Comparison of ENCODE assay signal across 8 cellular contexts in genomic region chr1:225882699-225883615, GRCh38. TPM values are rescaled to one million over a fixed set of nuclear protein-coding genes. Genes with fewer than 3 reads are reported as not detected.
DNase-seq lines count a peak whose midpoint lies in the region; ATAC-seq and TF ChIP-seq lines count a peak whose summit lies in the region.

No MANE protein-coding gene starts in this region.

- H3F3A ChIP-seq in DOHH2 (ENCODE audit: control insufficient read depth, insufficient read depth) = no peaks in the 10 kb centered on the region

- peaks cover 11% of the 10 kb centered on the region for H3K36me3 Mint-ChIP-seq in activated CD4-positive, alpha-beta T cell treated with anti-CD3 and anti-CD28 coated beads, Interleukin-2, amount 10 ng/mL, durations not matched to agents 24 days and 14 days (ENCODE audit: low read depth)

- H3K27ac ChIP-seq in DOHH2 (ENCODE audit: low read depth, low read length) = no peak overlapping the region
- H3K27ac ChIP-seq in HUES64 (ENCODE audit: low read depth, low read length) = peak overlapping the region; percentile 76
- peak overlapping the region; percentile 79 for H3K27ac ChIP-seq in epithelial cell of prostate
- peak overlapping the region; percentile 74 to 87 for H3K27ac ChIP-seq in testis

- no peaks in the 10 kb centered on the region for H4K20me1 ChIP-seq in DOHH2 (ENCODE audit: control insufficient read depth, insufficient read depth, low read depth, low read length)

- no peaks in the 10 kb centered on the region for H3K9me2 ChIP-seq in DOHH2 (replicated peaks; ENCODE audit: control insufficient read depth, low read length)

- peak overlapping the region; percentile 85 for H3K4me3 Mint-ChIP-seq in activated CD4-positive, alpha-beta T cell treated with anti-CD3 and anti-CD28 coated beads, Interleukin-2, amount 10 ng/mL, durations not matched to agents 24 days and 14 days

- H3K36me3 ChIP-seq in DOHH2 (ENCODE audit: control insufficient read depth, low read length) (no peaks in the 10 kb centered on the region), HUES64 (ENCODE audit: insufficient read depth, low read length) (0 out of 2 replicates have a peak, but pooled peaks cover 5% of the 10 kb centered on the region), mucosa of descending colon (ENCODE audit: low read depth) (no peaks in the 10 kb centered on the region), testis (ENCODE audit: low read depth, missing control alignments) (no peaks in the 10 kb centered on the region)

- H3K4me3 ChIP-seq in DOHH2 (ENCODE audit: low read length) (peak overlapping the region; percentile 81), HUES64 (ENCODE audit: low read length) (peak overlapping the region; percentile 90), mucosa of descending colon (peak overlapping the region; percentile 84), testis (peak overlapping the region; percentile 90 to 94)

- peak; percentile 80 for DNase-seq in activated CD4-positive, alpha-beta T cell treated with anti-CD3 and anti-CD28 coated beads, Interleukin-2, amount 10 ng/mL, durations not matched to agents 24 days and 14 days
- no peak for DNase-seq in epithelial cell of prostate (ENCODE audit: low read depth, low spot score)
- DNase-seq in mucosa of descending colon = peak; percentile 61 to 78 (median 77)
- peak; percentile 56 for DNase-seq in testis
- DNase-seq in middle frontal gyrus (ENCODE audit: extremely low spot score, low spot score) = no peak

- TF ChIP-seq POLR2A in testis (IDR thresholded peaks at IDR 0.05) = no peak

- 8% methylated on average over 61 of the region's 61 CpGs for WGBS in HUES64
- 5 to 8% methylated on average over 9 to 29 of the region's 61 CpGs for WGBS in testis, 2 donors

- H3K27me3 Mint-ChIP-seq in activated CD4-positive, alpha-beta T cell treated with anti-CD3 and anti-CD28 coated beads, Interleukin-2, amount 10 ng/mL, durations not matched to agents 24 days and 14 days = peaks cover 14% of the 10 kb centered on the region

- H3K9me3 Mint-ChIP-seq in activated CD4-positive, alpha-beta T cell treated with anti-CD3 and anti-CD28 coated beads, Interleukin-2, amount 10 ng/mL, durations not matched to agents 24 days and 14 days = no peaks in the 10 kb centered on the region

- intact Hi-C loops in activated CD4-positive, alpha-beta T cell treated with anti-CD3 and anti-CD28 coated beads, Interleukin-2, amount 10 ng/mL, durations not matched to agents 24 days and 14 days (cut with micrococcal nuclease) = loop anchor here (5.0 kb wide), 1 partner anchor 71 kb away; the partner anchor contains the start of gene EPHX1
- intact Hi-C loops in mucosa of descending colon (cut with DNase I, micrococcal nuclease) = no loop called here
- intact Hi-C loops in testis (cut with DNase I; ENCODE audit: low total_unique reads) = no loop called here

- H3K9me3 ChIP-seq in DOHH2 (ENCODE audit: control insufficient read depth, insufficient read depth, low read length) (no peaks in the 10 kb centered on the region), HUES64 (ENCODE audit: insufficient read depth, low read depth, low read length) (no peaks in the 10 kb centered on the region), mucosa of descending colon (no peaks in the 10 kb centered on the region), testis (no peaks in the 10 kb centered on the region)

- no peak for TF ChIP-seq CTCF in DOHH2 (IDR thresholded peaks at IDR 0.05; ENCODE audit: low read depth, low read length, poor library complexity, severe bottlenecking)
- no peak for TF ChIP-seq CTCF in mucosa of descending colon (IDR thresholded peaks at IDR 0.05)
- no peak for TF ChIP-seq CTCF in testis (IDR thresholded peaks at IDR 0.05)

- H3K27me3 ChIP-seq in DOHH2 (ENCODE audit: control insufficient read depth, low read length) = peaks cover 41% of the 10 kb centered on the region
- peaks cover 45% of the 10 kb centered on the region for H3K27me3 ChIP-seq in HUES64 (ENCODE audit: insufficient read depth, low read length)
- H3K27me3 ChIP-seq in testis = no peaks in the 10 kb centered on the region

- no peaks in the 10 kb centered on the region for H3K79me2 ChIP-seq in DOHH2 (ENCODE audit: control insufficient read depth, low read length)

- peak overlapping the region; percentile 73 for H3K27ac Mint-ChIP-seq in activated CD4-positive, alpha-beta T cell treated with anti-CD3 and anti-CD28 coated beads, Interleukin-2, amount 10 ng/mL, durations not matched to agents 24 days and 14 days

- peak overlapping the region; percentile 80 for H3K4me2 ChIP-seq in DOHH2 (ENCODE audit: low read length)

- H3K4me1 Mint-ChIP-seq in activated CD4-positive, alpha-beta T cell treated with anti-CD3 and anti-CD28 coated beads, Interleukin-2, amount 10 ng/mL, durations not matched to agents 24 days and 14 days = peaks cover 40% of the 10 kb centered on the region

- peak overlapping the region; percentile 88 for H3K9ac ChIP-seq in HUES64 (ENCODE audit: low read depth, low read length)

- ATAC-seq in GM21717 (IDR thresholded peaks at IDR 0.05; ENCODE audit: unreplicated experiment) = peak; percentile 33
- peak; percentile 15 for ATAC-seq in mucosa of descending colon

- peaks cover 18% of the 10 kb centered on the region for H3K4me1 ChIP-seq in DOHH2 (ENCODE audit: control insufficient read depth, low read length)
- peaks cover 16% of the 10 kb centered on the region for H3K4me1 ChIP-seq in HUES64 (ENCODE audit: insufficient read depth, low read length)
- peaks cover 42% of the 10 kb centered on the region for H3K4me1 ChIP-seq in mucosa of descending colon (ENCODE audit: low read depth)
- peaks cover 34% of the 10 kb centered on the region for H3K4me1 ChIP-seq in testis

RNA-seq across cellular contexts. Expression of gene TMEM63A, which starts 0.8 kb away (rescaled TPM):
- polyA plus RNA-seq in HUES64 (2013, experiment 1 of 2) = 22.8 TPM
- 19.8 TPM for polyA plus RNA-seq in HUES64 (2013, experiment 2 of 2)
- 23.0 and 28.5 TPM in 2 replicates for total RNA-seq in activated CD4-positive, alpha-beta T cell treated with anti-CD3 and anti-CD28 coated beads, Interleukin-2, amount 10 ng/mL, durations not matched to agents 24 days and 14 days
- total RNA-seq in mucosa of descending colon (100 to 1,000 TPM; 115 to 192 (median 147) TPM), testis (10 to 100 TPM; 46.9 to 51.7 TPM)
- polyA plus RNA-seq in testis (ENCODE audit: insufficient read depth, low read depth, low replicate concordance) = 13.6 TPM

RNA-seq across cellular contexts. Expression of gene LEFTY1, which starts 6.0 kb away (rescaled TPM):
- 30.4 TPM for polyA plus RNA-seq in HUES64 (2013, experiment 1 of 2)
- 31.3 TPM for polyA plus RNA-seq in HUES64 (2013, experiment 2 of 2)
- not detected in 2 replicates for total RNA-seq in activated CD4-positive, alpha-beta T cell treated with anti-CD3 and anti-CD28 coated beads, Interleukin-2, amount 10 ng/mL, durations not matched to agents 24 days and 14 days
- total RNA-seq in mucosa of descending colon = 100 to 1,000 TPM in 1 of 3 donors, 10 to 100 TPM in 2; 27.3 to 199 (median 60.3) TPM
- total RNA-seq in testis = under 1 TPM; 0.63 to 0.87 TPM
- 0.90 TPM for polyA plus RNA-seq in testis (ENCODE audit: insufficient read depth, low read depth, low replicate concordance)

RNA-seq across cellular contexts. Expression of gene PYCR2, which starts 41.1 kb away (rescaled TPM):
- 69.9 TPM for polyA plus RNA-seq in HUES64 (2013, experiment 1 of 2)
- polyA plus RNA-seq in HUES64 (2013, experiment 2 of 2) = 65.6 TPM
- total RNA-seq in activated CD4-positive, alpha-beta T cell treated with anti-CD3 and anti-CD28 coated beads, Interleukin-2, amount 10 ng/mL, durations not matched to agents 24 days and 14 days = 144 and 150 TPM in 2 replicates
- 10 to 100 TPM; 33.0 to 43.6 (median 38.3) TPM for total RNA-seq in mucosa of descending colon
- 10 to 100 TPM; 60.7 to 64.2 TPM for total RNA-seq in testis
- polyA plus RNA-seq in testis (ENCODE audit: insufficient read depth, low read depth, low replicate concordance) = 85.3 TPM

RNA-seq across cellular contexts. Expression of gene LEFTY2, which starts 58.1 kb away (rescaled TPM):
- polyA plus RNA-seq in HUES64 (2013, experiment 1 of 2) = 8.1 TPM
- polyA plus RNA-seq in HUES64 (2013, experiment 2 of 2) = 7.5 TPM
- total RNA-seq in activated CD4-positive, alpha-beta T cell treated with anti-CD3 and anti-CD28 coated beads, Interleukin-2, amount 10 ng/mL, durations not matched to agents 24 days and 14 days = not detected in 2 replicates
- under 1 TPM; 0.32 to 0.77 (median 0.35) TPM for total RNA-seq in mucosa of descending colon
- 1 to 10 TPM; 4.2 to 4.7 TPM for total RNA-seq in testis
- polyA plus RNA-seq in testis (ENCODE audit: insufficient read depth, low read depth, low replicate concordance) = 10.0 TPM

Comparison
In these comparisons a context has a peak if more than half of its experiments do, and no peak if none do; other contexts are left out.
1. DNase-seq: peak in activated CD4-positive, alpha-beta T cell treated with anti-CD3 and anti-CD28 coated beads, Interleukin-2, amount 10 ng/mL, durations not matched to agents 24 days and 14 days (single experiment), mucosa of descending colon (3 of 3) and testis (single experiment); none in epithelial cell of prostate (single experiment) and middle frontal gyrus (single experiment).
2. RNA of gene LEFTY1, which starts 6.0 kb away (total RNA-seq): 27.3 to 199 TPM in mucosa of descending colon; 0.63 to 0.87 TPM in testis and not detected in activated CD4-positive, alpha-beta T cell treated with anti-CD3 and anti-CD28 coated beads, Interleukin-2, amount 10 ng/mL, durations not matched to agents 24 days and 14 days; every median in the first group is over 10 times any median in the second.
3. Peak in every context shown above with its lines, with median percentiles within 50 percentile points of each other: H3K4me3 ChIP-seq.